ENCODE assay signal across 9 cellular contexts in genomic region chr12:108148521-108149074, GRCh38. TPM values are rescaled to one million over a fixed set of nuclear protein-coding genes. Genes with fewer than 3 reads are reported as not detected.
"Had no signal": no experiment of that assay in that cellular context is flagged by ENCODE, and none has a peak within 500 bp of the region (broad histone marks: within the 10 kb centered on the region; RNA-seq: fewer than 3 reads in every experiment).

No MANE protein-coding gene starts in this region.

- H3K9ac ChIP-seq: KMS-11 had no signal

- H3K4me2 ChIP-seq: GM23338, KMS-11 had no signal

- ATAC-seq: GM23338 had no signal

- H3K4me3 ChIP-seq: GM23338 had no signal

- H2AFZ ChIP-seq: GM23338 had no signal

- H3K27ac ChIP-seq: HL-60, KMS-11 had no signal

- DNase-seq: H9, HCEC 1CT, HFFc6, IMR-90, KBM-7 had no signal

RNA-seq across cellular contexts. Expression of gene WSCD2, which starts 19.5 kb away (rescaled TPM):
- total RNA-seq: HFFc6, HT1080, IMR-90 had no signal
- polyA plus RNA-seq: IMR-90 had no signal
